In the genomic region with DNA sequence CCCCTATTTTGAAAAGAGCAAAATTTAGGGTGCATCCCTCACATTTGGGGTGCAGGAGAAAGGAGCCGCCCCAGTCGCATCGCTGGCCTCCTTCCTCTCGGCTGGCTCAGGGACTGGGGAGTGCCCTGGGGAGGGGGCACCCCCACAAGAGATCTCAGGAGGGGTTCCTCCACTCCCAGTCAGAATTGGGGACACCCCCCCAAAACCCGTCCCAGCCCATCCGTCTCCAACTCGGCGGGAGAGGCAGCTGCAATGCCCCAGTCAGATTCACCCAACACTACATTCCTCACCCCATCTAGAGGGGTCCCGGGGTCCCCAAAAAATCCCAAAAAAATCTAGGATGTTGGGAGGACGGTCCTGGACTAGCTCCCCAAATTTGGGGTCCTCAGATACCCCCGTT, we compare ENCODE assay signal across 9 cellular contexts. TPM values are rescaled to one million over a fixed set of nuclear protein-coding genes. Genes with fewer than 3 reads are reported as not detected.
DNase-seq lines count a peak whose midpoint lies in the region; ATAC-seq and TF ChIP-seq lines count a peak whose summit lies in the region.
"Had no signal": no experiment of that assay in that cellular context is flagged by ENCODE, and none has a peak within 500 bp of the region (broad histone marks: within the 10 kb centered on the region; RNA-seq: fewer than 3 reads in every experiment).

No MANE protein-coding gene starts in this region.

- H3K79me2 ChIP-seq in mesendoderm (ENCODE audit: control insufficient read depth, insufficient read depth, low read length), result no peaks in the 10 kb centered on the region

- no peak overlapping the region for H2AK5ac ChIP-seq in mesendoderm (ENCODE audit: low read length)

- no peaks in the 10 kb centered on the region for H3K79me1 ChIP-seq in mesendoderm (ENCODE audit: low read length)

- H3K23ac ChIP-seq in mesendoderm (ENCODE audit: low read length), result no peak overlapping the region

- WGBS in mesendoderm (ENCODE audit: extremely low coverage, insufficient coverage, low lambda C conversion rate), result no CpG with 5 or more reads among the region's 11 CpGs

- no peak overlapping the region for H2BK120ac ChIP-seq in mesendoderm (ENCODE audit: low read depth, low read length)

- H2BK5ac ChIP-seq in mesendoderm (ENCODE audit: low read length), result no peak overlapping the region

- H3K4ac ChIP-seq in mesendoderm (ENCODE audit: low read depth, low read length), result peak overlapping the region; percentile 65

- H3K27ac ChIP-seq in colonic mucosa (peak overlapping the region; percentile 57), mesendoderm (ENCODE audit: low read depth, low read length) (no peak overlapping the region), thoracic aorta (peak overlapping the region; percentile 91 to 97)

- H3K27me3 ChIP-seq in MG63 (no peaks in the 10 kb centered on the region), colonic mucosa (no peaks in the 10 kb centered on the region), mesendoderm (ENCODE audit: insufficient read depth, low read length, poor library complexity) (no peaks in the 10 kb centered on the region), thoracic aorta (replicated peaks; ENCODE audit: insufficient read depth) (peaks cover 12% of the 10 kb centered on the region)

- peak overlapping the region; percentile 54 for H3K4me3 ChIP-seq in MG63
- H3K4me3 ChIP-seq in colonic mucosa, result peak overlapping the region; percentile 30
- H3K4me3 ChIP-seq in mesendoderm (ENCODE audit: low read length), result no peak overlapping the region
- peak overlapping the region; percentile 90 for H3K4me3 ChIP-seq in thoracic aorta

- H2BK15ac ChIP-seq in mesendoderm (replicated peaks; ENCODE audit: low read depth), result peak overlapping the region; percentile 14

- H3K18ac ChIP-seq in mesendoderm (ENCODE audit: low read length), result peak overlapping the region; percentile 64

- no peak for TF ChIP-seq CTCF in colonic mucosa (IDR thresholded peaks at IDR 0.05)
- no peak for TF ChIP-seq CTCF in thoracic aorta (IDR thresholded peaks at IDR 0.05)

- H3K56ac ChIP-seq in mesendoderm (ENCODE audit: low read length), result peak overlapping the region; percentile 91

- intact Hi-C loops in colonic mucosa (cut with DNase I), result no loop called here

- H3K9ac ChIP-seq in colonic mucosa (ENCODE audit: low read depth in 2 of 2, low read length in 2 of 2) (peak overlapping the region; percentile 74 to 76), mesendoderm (ENCODE audit: low read length) (peak overlapping the region; percentile 74)

- DNase-seq in MG63 (no peak), colonic mucosa (no peak), mesendoderm (no peak), thoracic aorta (ENCODE audit: low spot score) (no peak), NCI-H2081 treated with DMSO at 0.1 percent for 48 hours (lab: John Stamatoyannopoulos, UW) (no peak)
- no peak for DNase-seq in stimulated activated naive CD4-positive, alpha-beta T cell treated with Interleukin-2 at 50 U/mL for 16 hours (lab: John Stamatoyannopoulos, UW)

- H3K9me3 ChIP-seq in MG63 (no peaks in the 10 kb centered on the region), colonic mucosa (no peaks in the 10 kb centered on the region), thoracic aorta (no peaks in the 10 kb centered on the region)

- peak overlapping the region; percentile 43 for H4K8ac ChIP-seq in mesendoderm (ENCODE audit: low read depth, low read length)

- no peak overlapping the region for H3K4me2 ChIP-seq in mesendoderm (ENCODE audit: low read length)

- no peak for ATAC-seq in thoracic aorta (ENCODE audit: insufficient number of reproducible peaks, low FRiP score, low read depth)
- ATAC-seq in HG03280 (IDR thresholded peaks at IDR 0.05; ENCODE audit: unreplicated experiment), result no peak
- no peak for ATAC-seq in HG03097 (IDR thresholded peaks at IDR 0.05; ENCODE audit: low FRiP score, unreplicated experiment)

- H3K4me1 ChIP-seq in colonic mucosa, result no peaks in the 10 kb centered on the region
- H3K4me1 ChIP-seq in mesendoderm (ENCODE audit: control insufficient read depth, low read depth, low read length), result peaks cover 7% of the 10 kb centered on the region
- peaks cover 13 to 62% of the 10 kb centered on the region in 2 donors for H3K4me1 ChIP-seq in thoracic aorta (ENCODE audit: control insufficient read depth in 1 of 2, low read depth in 2 of 2)

- no peak overlapping the region for H4K5ac ChIP-seq in mesendoderm (ENCODE audit: low read length)

- H3K36me3 ChIP-seq in MG63 (peaks cover 14% of the 10 kb centered on the region), colonic mucosa (no peaks in the 10 kb centered on the region), mesendoderm (ENCODE audit: control insufficient read depth, insufficient read depth, low read length) (no peaks in the 10 kb centered on the region), thoracic aorta (no peaks in the 10 kb centered on the region)

RNA-seq across cellular contexts. Expression of gene BCL6B, which starts 3.4 kb away (rescaled TPM):
- 0.36 TPM in 1 of 2 replicates, not detected in the other for total RNA-seq in MG63 (2014; rRNA removed; shearing (Covaris generic); ENCODE audit: low replicate concordance)
- total RNA-seq in colonic mucosa, result 1 to 10 TPM in 1 of 2 donors, under 1 TPM in 1; 0.89 to 7.3 TPM
- polyA plus RNA-seq in mesendoderm (2013, experiment 1 of 2), result 0.87 TPM
- 1.1 TPM for polyA plus RNA-seq in mesendoderm (2013, experiment 2 of 2)
- total RNA-seq in thoracic aorta, result 1 to 10 TPM in 1 of 2 donors, under 1 TPM in 1; 0.95 to 5.7 TPM

RNA-seq across cellular contexts. Expression of gene RNASEK, which starts 7.0 kb away (rescaled TPM):
- 45.2 and 62.3 TPM in 2 replicates for total RNA-seq in MG63 (2014; rRNA removed; shearing (Covaris generic); ENCODE audit: low replicate concordance)
- total RNA-seq in colonic mucosa (100 to 1,000 TPM; 190 to 204 TPM), thoracic aorta (100 to 1,000 TPM in 1 of 2 donors, 10 to 100 TPM in 1; 99.5 to 164 TPM)
- 250 TPM for polyA plus RNA-seq in mesendoderm (2013, experiment 1 of 2)
- 245 TPM for polyA plus RNA-seq in mesendoderm (2013, experiment 2 of 2)

RNA-seq across cellular contexts. Expression of gene SLC16A13, which starts 16.4 kb away (rescaled TPM):
- 0.96 and 1.1 TPM in 2 replicates for total RNA-seq in MG63 (2014; rRNA removed; shearing (Covaris generic); ENCODE audit: low replicate concordance)
- total RNA-seq in colonic mucosa (10 to 100 TPM; 11.0 to 13.9 TPM), thoracic aorta (under 1 TPM in 1 of 2 donors, not detected in 1; 0.56 TPM)
- polyA plus RNA-seq in mesendoderm (2013, experiment 1 of 2), result 5.8 TPM
- polyA plus RNA-seq in mesendoderm (2013, experiment 2 of 2), result 5.3 TPM

RNA-seq across cellular contexts. Expression of gene ALOX12, which starts 23.6 kb away (rescaled TPM):
- not detected in 2 replicates for total RNA-seq in MG63 (2014; rRNA removed; shearing (Covaris generic); ENCODE audit: low replicate concordance)
- total RNA-seq in colonic mucosa, result 1 to 10 TPM in 1 of 2 donors, not detected in 1; 2.0 TPM
- 0.95 TPM for polyA plus RNA-seq in mesendoderm (2013, experiment 1 of 2)
- 0.87 TPM for polyA plus RNA-seq in mesendoderm (2013, experiment 2 of 2)
- not detected for total RNA-seq in thoracic aorta
- total RNA-seq: activated CD8-positive, alpha-beta memory T cell treated with anti-CD3 and anti-CD28 coated beads for 36 hours had no signal

RNA-seq across cellular contexts. Expression of gene SLC16A11, which starts 24.5 kb away (rescaled TPM):
- not detected in 2 replicates for total RNA-seq in MG63 (2014; rRNA removed; shearing (Covaris generic); ENCODE audit: low replicate concordance)
- total RNA-seq in colonic mucosa (under 1 TPM; 0.22 to 0.40 TPM), thoracic aorta (under 1 TPM in 1 of 2 donors, not detected in 1; 0.27 TPM)
- polyA plus RNA-seq in mesendoderm (2013, experiment 1 of 2), result 0.06 TPM
- polyA plus RNA-seq in mesendoderm (2013, experiment 2 of 2), result 0.03 TPM
